Comparison of ENCODE assay signal across 8 cellular contexts in the genomic region with DNA sequence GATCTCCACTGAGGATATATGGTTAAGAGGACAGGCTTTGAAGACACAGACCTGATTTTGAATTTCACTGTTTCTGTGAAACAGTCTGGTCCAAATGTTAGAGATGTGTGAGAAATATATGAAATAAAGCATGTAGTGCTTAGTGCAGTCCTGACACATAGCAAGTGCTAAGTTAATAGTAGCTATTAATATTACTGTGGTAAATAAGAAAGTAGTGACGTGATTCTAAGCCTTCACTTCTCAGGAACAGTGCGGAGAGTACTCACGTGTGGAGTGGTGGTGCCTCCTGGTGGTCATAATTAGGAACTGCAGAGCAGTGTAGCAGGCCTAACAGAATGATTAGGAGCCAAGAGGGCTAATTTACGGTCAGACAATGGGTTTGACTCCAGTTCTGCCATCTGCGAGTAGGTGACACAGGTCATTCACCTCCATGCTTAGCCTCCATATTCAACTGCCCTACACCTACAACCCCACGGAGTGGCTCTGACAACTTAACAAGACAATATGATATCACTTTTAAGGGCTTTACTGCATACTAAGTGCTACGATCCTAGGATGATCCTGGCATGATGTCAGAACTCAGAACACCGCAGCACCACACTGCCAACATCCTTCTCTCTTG.
DNase-seq lines count a peak whose midpoint lies in the region; ATAC-seq and FAIRE-seq lines count a peak whose summit lies in the region.

No MANE protein-coding gene starts in this region.

- CTCF ChIA-PET in CD8-positive, alpha-beta memory T cell (lab: Charles Lee) = interaction anchor here (0.6 to 6.0 kb wide), 20 partner anchors 9 to 632 kb away, joined by 3 to 74 read pairs (median 4); no protein-coding TSS in a partner anchor

- peak; percentile 65 for ATAC-seq in GM21447 (IDR thresholded peaks at IDR 0.05; ENCODE audit: unreplicated experiment)

- DNase-seq in CD8-positive, alpha-beta memory T cell = peak; percentile 55 to 84 (median 66)
- DNase-seq in MG63 (peak; percentile 59), SJCRH30 (peak; percentile 73 to 97), glomerular visceral epithelial cell (ENCODE audit: extremely low spot score) (peak; percentile 82), pons (ENCODE audit: low spot score) (peak; percentile 83), urothelium cell line (ENCODE audit: low spot score) (peak; percentile 91)
- peak; percentile 39 to 66 (median 54) for DNase-seq in activated naive CD4-positive, alpha-beta T cell (lab: John Stamatoyannopoulos, UW)

- no peak overlapping the region for H3K4me3 ChIP-seq in CD8-positive, alpha-beta memory T cell (ENCODE audit: low read length)
- H3K4me3 ChIP-seq in MG63 (no peak overlapping the region), SJCRH30 (no peak overlapping the region)

- FAIRE-seq in urothelium cell line (lab: Jason Lieb, UNC) = peak; percentile 52

- no peaks in the 10 kb centered on the region for H3K9me3 Mint-ChIP-seq in CD8-positive, alpha-beta memory T cell

- no peaks in the 10 kb centered on the region for H3K36me3 Mint-ChIP-seq in CD8-positive, alpha-beta memory T cell

- H3K4me1 Mint-ChIP-seq in CD8-positive, alpha-beta memory T cell = peaks cover 5 to 10% (median 10%) of the 10 kb centered on the region in 3 donors

- no peaks in the 10 kb centered on the region for H3K9me3 ChIP-seq in CD8-positive, alpha-beta memory T cell (ENCODE audit: low read length)
- H3K9me3 ChIP-seq in MG63 = no peaks in the 10 kb centered on the region
- H3K9me3 ChIP-seq in SJCRH30 (replicated peaks) = no peaks in the 10 kb centered on the region

- no peak overlapping the region for H3K4me3 Mint-ChIP-seq in CD8-positive, alpha-beta memory T cell

- POLR2A ChIA-PET in CD8-positive, alpha-beta memory T cell (lab: Charles Lee) = no interaction called here

- H3K27ac ChIP-seq in CD8-positive, alpha-beta memory T cell (ENCODE audit: low read depth, low read length) = no peak overlapping the region
- no peak overlapping the region for H3K27ac ChIP-seq in SJCRH30

- H3K27me3 Mint-ChIP-seq in CD8-positive, alpha-beta memory T cell = peaks cover 0 to 3% of the 10 kb centered on the region in 2 donors

- H3K36me3 ChIP-seq in CD8-positive, alpha-beta memory T cell (ENCODE audit: insufficient read depth, low read length) = no peaks in the 10 kb centered on the region
- no peaks in the 10 kb centered on the region for H3K36me3 ChIP-seq in MG63
- H3K36me3 ChIP-seq in SJCRH30 = no peaks in the 10 kb centered on the region

- H3K27ac Mint-ChIP-seq in CD8-positive, alpha-beta memory T cell = peak overlapping the region in 5 of 8 donors; percentile 14 to 59 (median 31)

- no peaks in the 10 kb centered on the region for H3K27me3 ChIP-seq in CD8-positive, alpha-beta memory T cell (ENCODE audit: insufficient read depth, low read length, poor library complexity, severe bottlenecking)
- H3K27me3 ChIP-seq in MG63 (no peaks in the 10 kb centered on the region), SJCRH30 (no peaks in the 10 kb centered on the region)

- peaks cover 9% of the 10 kb centered on the region for H3K4me1 ChIP-seq in CD8-positive, alpha-beta memory T cell (ENCODE audit: insufficient read depth, low read length)
- peaks cover 9% of the 10 kb centered on the region for H3K4me1 ChIP-seq in SJCRH30
